ENCODE assay signal across 13 cellular contexts in genomic region chr2:37573818-37574388, GRCh38.
A peak's percentile ranks its signal among the peaks of the same experiment; 100 is the strongest.
DNase-seq lines count a peak whose midpoint lies in the region; ATAC-seq, FAIRE-seq and TF ChIP-seq lines count a peak whose summit lies in the region.
"Had no signal": no experiment of that assay in that cellular context is flagged by ENCODE, and none has a peak within 500 bp of the region (broad histone marks: within the 10 kb centered on the region; RNA-seq: fewer than 3 reads in every experiment).

No MANE protein-coding gene starts in this region.

- peak overlapping the region; percentile 33 for H2AFZ ChIP-seq in GM12878 (ENCODE audit: control insufficient read depth, low read depth, low read length)

- H4K20me1 ChIP-seq in GM12878 (ENCODE audit: control insufficient read depth, insufficient read depth), result no peaks in the 10 kb centered on the region

- TF ChIP-seq EP300 in GM12878 (IDR thresholded peaks at IDR 0.05; ENCODE audit: borderline replicate concordance in 1 of 2, control insufficient read depth in 1 of 2, low read depth in 2 of 2, low read length in 2 of 2), result peak in 1 of 2 experiments; percentile 25; a peak in 1 of 4 replicates

- DNase-seq in Daoy (ENCODE audit: low read depth), result peak; percentile 37
- peak; percentile 70 for DNase-seq in GM12878 (ENCODE audit: low read depth, low spot score)
- DNase-seq in NCI-H1436 (lab: John Stamatoyannopoulos, UW), result no peak
- no peak for DNase-seq in NCI-H1417 (lab: John Stamatoyannopoulos, UW)
- DNase-seq in putamen (ENCODE audit: low spot score), result no peak
- DNase-seq in Right ventricle myocardium superior, result no peak
- DNase-seq: activated CD8-positive, alpha-beta T cell treated with anti-CD3 and anti-CD28 coated beads, Interleukin-2, amount 10 ng/mL, durations not matched to agents 7 days and 5 days; BE2C; hippocampal formation; Peyer's patch had no signal

- CTCF ChIA-PET in GM12878 (lab: Yijun Ruan, JAX), result interaction anchor here (1.1 to 3.9 kb wide), 7 partner anchors 9 to 159 kb away, joined by 3 to 36 read pairs (median 5); no protein-coding TSS in a partner anchor

- TF ChIP-seq POLR2A in GM12878 (IDR thresholded peaks at IDR 0.05; ENCODE audit: low read depth, low read length), result no peak

- peaks cover 0 to 1% of the 10 kb centered on the region in 2 experiments; a peak in 2 of 4 replicates for H3K36me3 ChIP-seq in GM12878 (ENCODE audit: control insufficient read depth in 2 of 2, insufficient read depth in 2 of 2, low read length in 1 of 2)
- H3K36me3 ChIP-seq: BE2C, neutrophil, Peyer's patch had no signal

- ATAC-seq in GM19467 (IDR thresholded peaks at IDR 0.05; ENCODE audit: unreplicated experiment) (peak; percentile 70), HG03135 (IDR thresholded peaks at IDR 0.05; ENCODE audit: unreplicated experiment) (peak; percentile 51), GM12878 (peak; percentile 69), Right ventricle myocardium superior (ENCODE audit: poor library complexity) (no peak)
- ATAC-seq: activated CD8-positive, alpha-beta T cell treated with anti-CD3 and anti-CD28 coated beads, Interleukin-2, amount 10 ng/mL, durations not matched to agents 7 days and 5 days had no signal

- peak; percentile 41 for FAIRE-seq in GM12878 (lab: Jason Lieb, UNC)

- no peaks in the 10 kb centered on the region; the same call in 1 of the 2 replicates for H3K79me2 ChIP-seq in GM12878 (ENCODE audit: control insufficient read depth, insufficient read depth, low read length)

- peaks cover 8% of the 10 kb centered on the region; the same call in 2 of the 3 replicates for H3K9me3 ChIP-seq in GM12878 (replicated peaks; ENCODE audit: control insufficient read depth, insufficient read depth, low read length)
- H3K9me3 ChIP-seq: BE2C, neutrophil, Peyer's patch had no signal

- TF ChIP-seq CTCF in GM12878 (IDR thresholded peaks at IDR 0.05 in 2 of 3, conservative IDR thresholded peaks at IDR 0.05 in 1 of 3; ENCODE audit: control insufficient read depth in 2 of 3, extremely low read depth in 1 of 3, insufficient read depth in 1 of 3, low read depth in 3 of 3, low read length in 3 of 3), result no peak

- POLR2A ChIA-PET in GM12878 (lab: Charles Lee), result interaction anchor here (0.6 to 3.4 kb wide), 15 partner anchors 9 to 304 kb away, joined by 3 to 21 read pairs (median 4); no protein-coding TSS in a partner anchor

- SMC1A ChIA-PET in GM12878 (lab: Charles Lee; ENCODE audit: uncharacterized antibody, unreplicated experiment), result interaction anchor here (0.9 to 4.5 kb wide), 22 partner anchors 9 to 303 kb away, joined by 3 to 62 read pairs (median 8); no protein-coding TSS in a partner anchor

- intact Hi-C loops in GM12878 (cut with micrococcal nuclease; ENCODE audit: unreplicated experiment), result no loop called here
- intact Hi-C loops in Right ventricle myocardium superior (cut with DNase I), result no loop called here

- peak; percentile 15; the same call in 1 of the 2 replicates for TF ChIP-seq RAD21 in GM12878 (IDR thresholded peaks at IDR 0.05; ENCODE audit: insufficient read depth, low read depth, low read length)

- no TSS peak for BruUV-seq in GM12878 (replicated peaks; lab: Mats Ljungman, UMichigan)

- peak overlapping the region; percentile 90 for H3K27ac ChIP-seq in GM12878 (ENCODE audit: control insufficient read depth, insufficient read depth)
- H3K27ac ChIP-seq: neutrophil, Peyer's patch had no signal

- H3K9ac ChIP-seq in GM12878 (ENCODE audit: control insufficient read depth, insufficient read depth, low read length), result peak overlapping the region; percentile 36

- in situ Hi-C loops in GM12878 (cut with MboI), result no loop called here

- H3K4me1 ChIP-seq in GM12878 (ENCODE audit: control insufficient read depth, insufficient read depth, low read length), result peaks cover 41% of the 10 kb centered on the region
- H3K4me1 ChIP-seq: Peyer's patch had no signal

- H3K27me3 ChIP-seq in GM12878 (replicated peaks in 1 of 2; ENCODE audit: control insufficient read depth in 2 of 2, insufficient read depth in 2 of 2, low read length in 1 of 2), result no peaks in the 10 kb centered on the region
- H3K27me3 ChIP-seq: BE2C, neutrophil, Peyer's patch had no signal

- RAD21 ChIA-PET in GM12878 (lab: Charles Lee; ENCODE audit: unreplicated experiment), result interaction anchor here (0.8 to 3.9 kb wide), 19 partner anchors 9 to 303 kb away, joined by 3 to 64 read pairs (median 6); no protein-coding TSS in a partner anchor

- no peak overlapping the region for H3K4me3 ChIP-seq in GM12878
- H3K4me3 ChIP-seq: Peyer's patch had no signal

- 10% methylated on average over 3 of the region's 3 CpGs for WGBS in GM12878 (ENCODE audit: insufficient coverage, insufficient replicate concordance, low lambda C conversion rate, missing lambda C conversion rate)

- peak overlapping the region; percentile 32 for H3K4me2 ChIP-seq in GM12878 (ENCODE audit: control insufficient read depth, insufficient read depth)

TF ChIP-seq in GM12878, 131 proteins besides CTCF, POLR2A, EP300 and RAD21 (continues in another document):
- TF ChIP-seq RUNX3 (IDR thresholded peaks at IDR 0.05; ENCODE audit: low read length) (peak; percentile 38; the same call in 1 of the 2 replicates), ATF7 (IDR thresholded peaks at IDR 0.05; ENCODE audit: low read depth) (peak; percentile 22; the same call in 1 of the 2 replicates), CHD2 (IDR thresholded peaks at IDR 0.05; ENCODE audit: borderline replicate concordance, low read depth, low read length) (no peak), ZNF592 (IDR thresholded peaks at IDR 0.05) (peak; percentile 74; the same call in 1 of the 2 replicates), SMARCA5 (IDR thresholded peaks at IDR 0.05) (no peak), HDGF (IDR thresholded peaks at IDR 0.05) (peak; percentile 40; the same call in 1 of the 2 replicates)
- TF ChIP-seq, protein P1, sequence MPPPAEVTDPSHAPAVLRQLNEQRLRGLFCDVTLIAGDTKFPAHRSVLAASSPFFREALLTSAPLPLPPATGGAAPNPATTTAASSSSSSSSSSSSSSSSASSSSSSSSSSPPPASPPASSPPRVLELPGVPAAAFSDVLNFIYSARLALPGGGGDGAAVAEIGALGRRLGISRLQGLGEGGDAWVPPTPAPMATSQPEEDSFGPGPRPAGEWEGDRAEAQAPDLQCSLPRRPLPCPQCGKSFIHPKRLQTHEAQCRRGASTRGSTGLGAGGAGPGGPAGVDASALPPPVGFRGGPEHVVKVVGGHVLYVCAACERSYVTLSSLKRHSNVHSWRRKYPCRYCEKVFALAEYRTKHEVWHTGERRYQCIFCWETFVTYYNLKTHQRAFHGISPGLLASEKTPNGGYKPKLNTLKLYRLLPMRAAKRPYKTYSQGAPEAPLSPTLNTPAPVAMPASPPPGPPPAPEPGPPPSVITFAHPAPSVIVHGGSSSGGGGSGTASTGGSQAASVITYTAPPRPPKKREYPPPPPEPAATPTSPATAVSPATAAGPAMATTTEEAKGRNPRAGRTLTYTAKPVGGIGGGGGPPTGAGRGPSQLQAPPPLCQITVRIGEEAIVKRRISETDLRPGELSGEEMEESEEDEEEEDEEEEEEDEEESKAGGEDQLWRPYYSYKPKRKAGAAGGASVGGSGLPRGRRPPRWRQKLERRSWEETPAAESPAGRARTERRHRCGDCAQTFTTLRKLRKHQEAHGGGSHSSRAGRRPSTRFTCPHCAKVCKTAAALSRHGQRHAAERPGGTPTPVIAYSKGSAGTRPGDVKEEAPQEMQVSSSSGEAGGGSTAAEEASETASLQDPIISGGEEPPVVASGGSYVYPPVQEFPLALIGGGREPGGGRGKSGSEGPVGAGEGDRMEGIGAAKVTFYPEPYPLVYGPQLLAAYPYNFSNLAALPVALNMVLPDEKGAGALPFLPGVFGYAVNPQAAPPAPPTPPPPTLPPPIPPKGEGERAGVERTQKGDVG (CRISPR knock-in tag; IDR thresholded peaks at IDR 0.05), result no peak
- TF ChIP-seq, protein P2, sequence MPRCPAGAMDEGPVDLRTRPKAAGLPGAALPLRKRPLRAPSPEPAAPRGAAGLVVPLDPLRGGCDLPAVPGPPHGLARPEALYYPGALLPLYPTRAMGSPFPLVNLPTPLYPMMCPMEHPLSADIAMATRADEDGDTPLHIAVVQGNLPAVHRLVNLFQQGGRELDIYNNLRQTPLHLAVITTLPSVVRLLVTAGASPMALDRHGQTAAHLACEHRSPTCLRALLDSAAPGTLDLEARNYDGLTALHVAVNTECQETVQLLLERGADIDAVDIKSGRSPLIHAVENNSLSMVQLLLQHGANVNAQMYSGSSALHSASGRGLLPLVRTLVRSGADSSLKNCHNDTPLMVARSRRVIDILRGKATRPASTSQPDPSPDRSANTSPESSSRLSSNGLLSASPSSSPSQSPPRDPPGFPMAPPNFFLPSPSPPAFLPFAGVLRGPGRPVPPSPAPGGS (IDR thresholded peaks at IDR 0.05; ENCODE audit: borderline replicate concordance, insufficient read depth, low read depth, low read length, poor library complexity, severe bottlenecking), result no peak

Comparison
In these comparisons a context has a peak if more than half of its experiments do, and no peak if none do; other contexts are left out.
1. DNase-seq: peak in Daoy (single experiment) and GM12878 (single experiment); none in NCI-H1436 (single experiment), NCI-H1417 (0 of 3), putamen (single experiment) and Right ventricle myocardium superior (single experiment).